Comparison of ENCODE assay signal across 31 cellular contexts in the genomic region with DNA sequence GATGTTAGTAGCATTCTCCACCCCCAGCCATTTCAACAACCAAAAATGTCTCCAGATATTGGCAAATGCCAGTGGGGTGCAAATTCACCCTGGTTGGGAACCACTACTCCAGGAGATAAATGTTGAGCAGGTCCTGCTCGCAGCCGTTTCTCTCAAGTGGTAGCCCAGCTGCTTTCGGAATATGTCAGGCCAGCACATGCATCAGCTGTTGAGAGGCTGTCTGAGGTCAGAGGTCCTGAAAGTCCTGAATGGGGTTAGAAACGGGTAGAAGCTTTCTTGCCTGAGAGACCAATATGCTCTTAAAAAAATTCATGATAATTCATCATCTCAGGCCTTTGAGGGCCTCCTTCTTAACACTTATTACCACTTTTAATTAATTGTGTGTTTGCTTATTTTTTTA. TPM values are rescaled to one million over a fixed set of nuclear protein-coding genes. Genes with fewer than 3 reads are reported as not detected.
"Had no signal": no experiment of that assay in that cellular context is flagged by ENCODE, and none has a peak within 500 bp of the region (broad histone marks: within the 10 kb centered on the region; RNA-seq: fewer than 3 reads in every experiment).

No MANE protein-coding gene starts in this region.

- H3K9me3 Mint-ChIP-seq: activated CD4-positive, alpha-beta T cell treated with anti-CD3 and anti-CD28 coated beads, Interleukin-2, amount 10 ng/mL, durations not matched to agents 24 days and 14 days; activated CD8-positive, alpha-beta T cell treated with anti-CD3 and anti-CD28 coated beads for 36 hours; activated naive CD8-positive, alpha-beta T cell treated with anti-CD3 and anti-CD28 coated beads for 36 hours; activated T-cell treated with anti-CD3 and anti-CD28 coated beads, Interleukin-2, amount 50 U/mL, for 72 hours; activated T-helper 17 cell treated with anti-CD3 and anti-CD28 coated beads, Interleukin-2, amount 50 U/mL, for 72 hours; T-helper 1 cell treated with Interleukin-12 subunit alpha and Interleukin-12 subunit beta and Interleukin-4 antibody, amounts not matched to agents 30 μg/mL and 1 μg/mL, for 36 hours; T-helper 2 cell treated with Interferon-gamma antibody and Interleukin-4, amounts not matched to agents 5 μg/mL and 100 μg/mL, for 36 hours had no signal

- H3K27ac Mint-ChIP-seq: activated CD4-positive, alpha-beta T cell treated with anti-CD3 and anti-CD28 coated beads, Interleukin-2, amount 10 ng/mL, durations not matched to agents 24 days and 14 days; activated CD8-positive, alpha-beta T cell treated with anti-CD3 and anti-CD28 coated beads for 36 hours; activated naive CD8-positive, alpha-beta T cell treated with anti-CD3 and anti-CD28 coated beads for 36 hours; activated T-cell treated with anti-CD3 and anti-CD28 coated beads, Interleukin-2, amount 50 U/mL, for 72 hours; activated T-helper 17 cell treated with anti-CD3 and anti-CD28 coated beads, Interleukin-2, amount 50 U/mL, for 72 hours; T-helper 1 cell treated with Interleukin-12 subunit alpha and Interleukin-12 subunit beta and Interleukin-4 antibody, amounts not matched to agents 30 μg/mL and 1 μg/mL, for 36 hours; T-helper 2 cell treated with Interferon-gamma antibody and Interleukin-4, amounts not matched to agents 5 μg/mL and 100 μg/mL, for 36 hours had no signal

- H3K4me3 Mint-ChIP-seq: activated CD4-positive, alpha-beta T cell treated with anti-CD3 and anti-CD28 coated beads, Interleukin-2, amount 10 ng/mL, durations not matched to agents 24 days and 14 days; activated CD8-positive, alpha-beta T cell treated with anti-CD3 and anti-CD28 coated beads for 36 hours; activated naive CD8-positive, alpha-beta T cell treated with anti-CD3 and anti-CD28 coated beads for 36 hours; activated T-cell treated with anti-CD3 and anti-CD28 coated beads, Interleukin-2, amount 50 U/mL, for 72 hours; activated T-helper 17 cell treated with anti-CD3 and anti-CD28 coated beads, Interleukin-2, amount 50 U/mL, for 72 hours; T-helper 1 cell treated with Interleukin-12 subunit alpha and Interleukin-12 subunit beta and Interleukin-4 antibody, amounts not matched to agents 30 μg/mL and 1 μg/mL, for 36 hours; T-helper 2 cell treated with Interferon-gamma antibody and Interleukin-4, amounts not matched to agents 5 μg/mL and 100 μg/mL, for 36 hours had no signal

- H3K36me3 Mint-ChIP-seq: activated naive CD8-positive, alpha-beta T cell treated with anti-CD3 and anti-CD28 coated beads for 36 hours had no signal

- H3K27me3 ChIP-seq: ascending aorta, breast epithelium had no signal

- H3K4me1 Mint-ChIP-seq: activated CD4-positive, alpha-beta T cell treated with anti-CD3 and anti-CD28 coated beads, Interleukin-2, amount 10 ng/mL, durations not matched to agents 24 days and 14 days; activated naive CD8-positive, alpha-beta T cell treated with anti-CD3 and anti-CD28 coated beads for 36 hours; activated T-helper 17 cell treated with anti-CD3 and anti-CD28 coated beads, Interleukin-2, amount 50 U/mL, for 72 hours had no signal

- H3K27me3 Mint-ChIP-seq: activated naive CD8-positive, alpha-beta T cell treated with anti-CD3 and anti-CD28 coated beads for 36 hours had no signal

- H3K9me3 ChIP-seq: ascending aorta, breast epithelium had no signal

- ATAC-seq: activated CD8-positive, alpha-beta T cell treated with anti-CD3 and anti-CD28 coated beads for 36 hours; activated T-cell treated with anti-CD3 and anti-CD28 coated beads, Interleukin-2, amount 50 U/mL, for 72 hours; activated T-helper 17 cell treated with anti-CD3 and anti-CD28 coated beads, Interleukin-2, amount 50 U/mL, for 72 hours had no signal

- H3K27ac ChIP-seq: ascending aorta had no signal

- DNase-seq: activated CD4-positive, alpha-beta T cell treated with anti-CD3 and anti-CD28 coated beads, Interleukin-2, amount 10 ng/mL, durations not matched to agents 24 days and 14 days; activated CD4-positive, alpha-beta T cell treated with anti-CD3 and anti-CD28 coated beads, Interleukin-2, amount 50 U/mL, for 4 hours; activated CD8-positive, alpha-beta T cell treated with anti-CD3 and anti-CD28 coated beads for 36 hours; activated effector memory CD4-positive, alpha-beta T cell treated with anti-CD3 and anti-CD28 coated beads, Interleukin-2, amount 50 U/mL, for 16 hours; activated naive CD4-positive, alpha-beta T cell; activated naive CD4-positive, alpha-beta T cell treated with anti-CD3 and anti-CD28 coated beads, Interleukin-2, amount 50 U/mL, for 16 hours; activated naive CD8-positive, alpha-beta T cell treated with anti-CD3 and anti-CD28 coated beads for 36 hours; activated T-cell treated with anti-CD3 and anti-CD28 coated beads, Interleukin-2, amount 50 U/mL, for 1 hour; activated T-cell treated with anti-CD3 and anti-CD28 coated beads, Interleukin-2, amount 50 U/mL, for 72 hours; amniotic stem cell; KG1; MM.1S; NCI-H1092 treated with DMSO at 0.1 percent for 48 hours; NCI-H1417; NCI-H146; NCI-H187; NCI-H2029 treated with DMSO at 0.1 percent for 48 hours; NCI-H2107; NCI-H2171; NCI-H510A; NCI-H526; NCI-H748 treated with DMSO at 0.1 percent for 48 hours; OCI-M1; Right ventricle myocardium superior had no signal

- H3K4me1 ChIP-seq: ascending aorta, breast epithelium had no signal

- H3K36me3 ChIP-seq: ascending aorta, breast epithelium had no signal

- H3K4me3 ChIP-seq: ascending aorta, breast epithelium had no signal

RNA-seq across cellular contexts. Expression of a gene that starts 31.0 kb away (rescaled TPM):
- total RNA-seq: activated CD4-positive, alpha-beta T cell treated with anti-CD3 and anti-CD28 coated beads, Interleukin-2, amount 10 ng/mL, durations not matched to agents 24 days and 14 days; activated CD8-positive, alpha-beta memory T cell treated with anti-CD3 and anti-CD28 coated beads for 36 hours; activated naive CD8-positive, alpha-beta T cell treated with anti-CD3 and anti-CD28 coated beads for 36 hours; ascending aorta; breast epithelium; LHCN-M2; Right ventricle myocardium superior had no signal
